Comparison of ENCODE assay signal across 9 cellular contexts in genomic region chr7:29106128-29106988, GRCh38. TPM values are rescaled to one million over a fixed set of nuclear protein-coding genes. Genes with fewer than 3 reads are reported as not detected.
A peak's percentile ranks its signal among the peaks of the same experiment; 100 is the strongest.
DNase-seq lines count a peak whose midpoint lies in the region; ATAC-seq and TF ChIP-seq lines count a peak whose summit lies in the region.
"Had no signal": no experiment of that assay in that cellular context is flagged by ENCODE, and none has a peak within 500 bp of the region (broad histone marks: within the 10 kb centered on the region; RNA-seq: fewer than 3 reads in every experiment).

No MANE protein-coding gene starts in this region.

- H2AFZ ChIP-seq in osteoblast (ENCODE audit: low read length) = no peak overlapping the region

- TF ChIP-seq CTCF in WI38 (IDR thresholded peaks at IDR 0.05; ENCODE audit: low read depth, low read length) (0 out of 2 replicates have a peak, but pooled peaks have one; percentile 32), gastroesophageal sphincter (IDR thresholded peaks at IDR 0.05) (peak; percentile 58 to 82 (median 76)), osteoblast (IDR thresholded peaks at IDR 0.05; ENCODE audit: extremely low read depth, low read depth, low read length) (peak; percentile 80)

- H3K27me3 ChIP-seq in gastroesophageal sphincter (peaks cover 3% of the 10 kb centered on the region), osteoblast (ENCODE audit: insufficient read depth, low read length) (peaks cover 20% of the 10 kb centered on the region)
- H3K27me3 ChIP-seq: BLaER1 had no signal

- no peak for TF ChIP-seq POLR2A in gastroesophageal sphincter (IDR thresholded peaks at IDR 0.05)

- H3K4me2 ChIP-seq in osteoblast (ENCODE audit: insufficient read depth, low read length) = no peak overlapping the region
- H3K4me2 ChIP-seq: BLaER1 had no signal

- DNase-seq in NCI-H187 (lab: John Stamatoyannopoulos, UW) (peak; percentile 1 to 20), NCI-H187 treated with DMSO at 0.1 percent for 48 hours (lab: John Stamatoyannopoulos, UW) (no peak), HEK293T (ENCODE audit: extremely low spot score) (peak; percentile 37), NCI-H2107 (lab: John Stamatoyannopoulos, UW) (peak; percentile 23), osteoblast (ENCODE audit: insufficient read length, low spot score, missing footprints) (peak; percentile 65)

- no peak overlapping the region for H3K27ac ChIP-seq in gastroesophageal sphincter
- H3K27ac ChIP-seq in osteoblast (ENCODE audit: low read depth, low read length) = no peak overlapping the region
- H3K27ac ChIP-seq: BLaER1 had no signal

- H3K79me2 ChIP-seq in osteoblast (ENCODE audit: insufficient read depth, low read length) = no peaks in the 10 kb centered on the region

- CTCF ChIA-PET in HEK293T (lab: Yijun Ruan, JAX) = interaction anchor here (0.6 to 1.8 kb wide), 20 partner anchors 10 to 804 kb away, joined by 3 to 27 read pairs (median 4); partner anchors contain the start of gene TRIL

- H3K4me1 ChIP-seq in gastroesophageal sphincter = peaks cover 0 to 9% (median 0%) of the 10 kb centered on the region in 3 donors
- H3K4me1 ChIP-seq in osteoblast (ENCODE audit: insufficient read depth, low read length) = no peaks in the 10 kb centered on the region

- ATAC-seq in gastroesophageal sphincter (peak; percentile 46), HG03354 (IDR thresholded peaks at IDR 0.05; ENCODE audit: poor library complexity, severe bottlenecking, unreplicated experiment) (no peak)

- H3K9me3 ChIP-seq in gastroesophageal sphincter (no peaks in the 10 kb centered on the region), osteoblast (ENCODE audit: low read depth, low read length) (no peaks in the 10 kb centered on the region)
- H3K9me3 ChIP-seq: BLaER1 had no signal

- no peak overlapping the region for H3K4me3 ChIP-seq in WI38 (ENCODE audit: low read depth, low read length)
- H3K4me3 ChIP-seq in gastroesophageal sphincter = no peak overlapping the region
- H3K4me3 ChIP-seq in osteoblast (ENCODE audit: insufficient read depth, low read length) = no peak overlapping the region
- H3K4me3 ChIP-seq: BLaER1 had no signal

- no peak for TF ChIP-seq EP300 in gastroesophageal sphincter (IDR thresholded peaks at IDR 0.05)

- POLR2A ChIA-PET in HEK293T (lab: Yijun Ruan, JAX) = interaction anchor here (1.7 kb wide), 1 partner anchor 180 kb away, joined by 6 read pairs; no protein-coding TSS in a partner anchor

- no peaks in the 10 kb centered on the region for H4K20me1 ChIP-seq in osteoblast (ENCODE audit: insufficient read depth, low read length)
- H4K20me1 ChIP-seq: BLaER1 had no signal

- H3K36me3 ChIP-seq in gastroesophageal sphincter (no peaks in the 10 kb centered on the region), osteoblast (ENCODE audit: insufficient read depth, low read length) (no peaks in the 10 kb centered on the region)
- H3K36me3 ChIP-seq: BLaER1 had no signal

- WGBS in gastroesophageal sphincter (ENCODE audit: low coverage in 1 of 2), 2 donors = 8 to 58% methylated on average over 2 to 3 of the region's 6 CpGs

TF ChIP-seq in HEK293T, 16 proteins besides CTCF, POLR2A, EP300 and RAD21:
- TF ChIP-seq CTBP1 (IDR thresholded peaks at IDR 0.05; ENCODE audit: borderline replicate concordance) (no peak), SUZ12 (IDR thresholded peaks at IDR 0.05) (no peak), L3MBTL2 (conservative IDR thresholded peaks at IDR 0.05) (no peak), PKNOX1 (IDR thresholded peaks at IDR 0.05) (no peak), LEF1 (IDR thresholded peaks at IDR 0.05; ENCODE audit: borderline replicate concordance) (no peak), TARDBP (IDR thresholded peaks at IDR 0.05) (no peak), SP1 (IDR thresholded peaks at IDR 0.05) (no peak), HDGF (IDR thresholded peaks at IDR 0.05; ENCODE audit: borderline replicate concordance) (no peak), FOXK2 (IDR thresholded peaks at IDR 0.05) (no peak), ELF4 (IDR thresholded peaks at IDR 0.05) (no peak), ARNT (IDR thresholded peaks at IDR 0.05) (no peak), ZNF384 (IDR thresholded peaks at IDR 0.05) (no peak)

RNA-seq across cellular contexts. Expression of gene CPVL, which starts 40.0 kb away (rescaled TPM):
- total RNA-seq in gastroesophageal sphincter = 10 to 100 TPM in 2 of 4 donors, 1 to 10 TPM in 2; 4.8 to 24.6 (median 15.1) TPM
- total RNA-seq in osteoblast = 0.36 TPM in 1 of 2 replicates, not detected in the other
